In genomic region chr9:108680946-108681345, GRCh38 we compare ENCODE assay signal across 8 cellular contexts.
"Had no signal": no experiment of that assay in that cellular context is flagged by ENCODE, and none has a peak within 500 bp of the region (broad histone marks: within the 10 kb centered on the region; RNA-seq: fewer than 3 reads in every experiment).

No MANE protein-coding gene starts in this region.

- H3K36me3 Mint-ChIP-seq: IgD-negative memory B cell had no signal

- H3K4me3 Mint-ChIP-seq: GM23338, HFFc6, IgD-negative memory B cell had no signal

- H3K27ac Mint-ChIP-seq: GM23338, HFFc6, IgD-negative memory B cell had no signal

- H3K4me1 ChIP-seq: HAP-1 had no signal

- H3K36me3 ChIP-seq: HAP-1 had no signal

- H3K4me3 ChIP-seq: GM23338, HAP-1 had no signal

- H3K9me3 ChIP-seq: HAP-1 had no signal

- FAIRE-seq: HepG2 had no signal

- ATAC-seq: GM23338, HCT116, HepG2 had no signal

- H3K4me2 ChIP-seq: GM23338 had no signal

- H3K4me1 Mint-ChIP-seq: IgD-negative memory B cell had no signal

- H3K27ac ChIP-seq: HL-60 had no signal

- DNase-seq: H7, HFFc6 had no signal

- H3K27me3 Mint-ChIP-seq: IgD-negative memory B cell had no signal

- H2AFZ ChIP-seq: GM23338 had no signal
